ENCODE assay signal across 25 cellular contexts in genomic region chr4:113024373-113024772, GRCh38.
"Had no signal": no experiment of that assay in that cellular context is flagged by ENCODE, and none has a peak within 500 bp of the region (broad histone marks: within the 10 kb centered on the region; RNA-seq: fewer than 3 reads in every experiment).

No MANE protein-coding gene starts in this region.

- H3K4me3 ChIP-seq: adrenal gland, body of pancreas, cardiac muscle cell, colonic mucosa, left lung, lung, mucosa of descending colon, spleen, testis, transverse colon had no signal

- H3K4me3 Mint-ChIP-seq: activated naive CD8-positive, alpha-beta T cell; activated T-cell treated with anti-CD3 and anti-CD28 coated beads, Interleukin-2, amount 50 U/mL, for 72 hours; natural killer cell treated with Interleukin-12 subunit alpha and Interleukin-12 subunit beta and Interleukin-15 and Interleukin-18, amount 100 ng/mL, for 72 hours had no signal

- H3K36me3 ChIP-seq: adrenal gland, cardiac muscle cell, colonic mucosa, left lung, spleen, transverse colon had no signal

- H3K27me3 Mint-ChIP-seq: activated naive CD8-positive, alpha-beta T cell; natural killer cell treated with Interleukin-12 subunit alpha and Interleukin-12 subunit beta and Interleukin-15 and Interleukin-18, amount 100 ng/mL, for 72 hours had no signal

- H3K9me3 ChIP-seq: adrenal gland, body of pancreas, colonic mucosa, left lung, mucosa of descending colon, spleen, testis, transverse colon had no signal

- DNase-seq: activated CD4-positive, alpha-beta T cell treated with anti-CD3 and anti-CD28 coated beads for 4 hours; activated CD4-positive, alpha-beta T cell treated with anti-CD3 and anti-CD28 coated beads, Interleukin-2, amount 50 U/mL, for 4 hours; activated naive CD4-positive, alpha-beta T cell treated with Interleukin-2 at 50 U/mL for 16 hours; activated T-cell treated with anti-CD3 and anti-CD28 coated beads for 4 hours; activated T-cell treated with anti-CD3 and anti-CD28 coated beads, Interleukin-2, amount 50 U/mL, for 72 hours; adrenal gland; aorta; body of pancreas; cerebellar nuclear complex; colonic mucosa; effector CD8-positive, alpha-beta T cell; erythroblast; foreskin keratinocyte; left lung; mucosa of descending colon; posterior cingulate gyrus; spleen; stimulated activated CD4-positive, alpha-beta T cell treated with anti-CD3 and anti-CD28 coated beads, Interleukin-2, amount 100 ng/mL, for 48 hours; stimulated activated naive CD8-positive, alpha-beta T cell treated with anti-CD3 and anti-CD28 coated beads, Interleukin-15, Interleukin-2, amounts not matched to agents 100 U/mL and 50 U/mL, for 24 hours; testis; transverse colon had no signal

- H3K9me3 Mint-ChIP-seq: activated T-cell treated with anti-CD3 and anti-CD28 coated beads, Interleukin-2, amount 50 U/mL, for 72 hours; natural killer cell treated with Interleukin-12 subunit alpha and Interleukin-12 subunit beta and Interleukin-15 and Interleukin-18, amount 100 ng/mL, for 72 hours had no signal

- H3K27ac ChIP-seq: adrenal gland, body of pancreas, cardiac muscle cell, colonic mucosa, foreskin keratinocyte, left lung, spleen, transverse colon had no signal

- H3K27ac Mint-ChIP-seq: activated naive CD8-positive, alpha-beta T cell; activated T-cell treated with anti-CD3 and anti-CD28 coated beads, Interleukin-2, amount 50 U/mL, for 72 hours; natural killer cell treated with Interleukin-12 subunit alpha and Interleukin-12 subunit beta and Interleukin-15 and Interleukin-18, amount 100 ng/mL, for 72 hours had no signal

- H3K4me1 ChIP-seq: body of pancreas, colonic mucosa, left lung, spleen, testis, transverse colon had no signal

- ATAC-seq: activated T-cell treated with anti-CD3 and anti-CD28 coated beads, Interleukin-2, amount 50 U/mL, for 72 hours; body of pancreas; foreskin keratinocyte; left lung; mucosa of descending colon; natural killer cell treated with Interleukin-12 subunit alpha and Interleukin-12 subunit beta and Interleukin-15 and Interleukin-18, amount 100 ng/mL, for 72 hours; stimulated activated naive CD8-positive, alpha-beta T cell treated with anti-CD3 and anti-CD28 coated beads, Interleukin-15, Interleukin-2, amounts not matched to agents 100 U/mL and 50 U/mL, for 24 hours had no signal

- H3K27me3 ChIP-seq: adrenal gland, body of pancreas, cardiac muscle cell, colonic mucosa, foreskin keratinocyte, left lung, spleen, testis, transverse colon had no signal

- H3K36me3 Mint-ChIP-seq: activated naive CD8-positive, alpha-beta T cell; natural killer cell treated with Interleukin-12 subunit alpha and Interleukin-12 subunit beta and Interleukin-15 and Interleukin-18, amount 100 ng/mL, for 72 hours had no signal
